Comparison of ENCODE assay signal across 26 cellular contexts in the genomic region with DNA sequence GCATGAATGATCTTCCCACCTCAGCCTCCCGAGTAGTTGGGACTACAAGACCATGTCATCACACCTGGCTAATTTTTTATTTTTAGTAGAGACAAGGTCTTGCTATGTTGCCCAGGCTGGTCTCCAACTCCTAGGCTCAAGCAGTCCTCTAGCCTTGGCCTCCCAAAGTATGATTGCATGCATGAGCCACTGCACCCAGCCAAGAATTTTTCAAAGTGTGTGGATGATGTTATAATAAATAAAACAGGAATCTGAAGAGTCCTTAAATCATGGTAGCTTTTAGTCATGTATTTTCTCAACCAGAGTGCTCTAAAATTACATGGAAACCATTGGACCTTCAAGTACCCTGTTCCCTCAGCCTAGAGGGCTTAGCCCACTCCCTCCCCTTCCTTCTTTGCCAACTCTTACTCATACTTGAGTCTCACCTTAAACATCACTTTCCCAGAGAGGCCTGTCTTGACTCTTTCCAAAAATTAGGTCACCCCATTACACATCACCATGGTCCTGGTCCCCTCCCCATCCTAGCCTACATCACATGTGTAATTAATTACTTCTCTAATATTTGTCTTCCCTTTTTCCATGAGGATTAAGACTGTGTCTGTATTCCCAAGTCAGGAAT. TPM values are rescaled to one million over a fixed set of nuclear protein-coding genes. Genes with fewer than 3 reads are reported as not detected.
"Had no signal": no experiment of that assay in that cellular context is flagged by ENCODE, and none has a peak within 500 bp of the region (broad histone marks: within the 10 kb centered on the region; RNA-seq: fewer than 3 reads in every experiment).

No MANE protein-coding gene starts in this region.

- H3K36me3 ChIP-seq: colonic mucosa, gastroesophageal sphincter, neutrophil, sigmoid colon, stomach, thoracic aorta, transverse colon had no signal

- H3K4me1 ChIP-seq: colonic mucosa, gastroesophageal sphincter, sigmoid colon, stomach, transverse colon had no signal

- H3K9me3 ChIP-seq: colonic mucosa, gastroesophageal sphincter, mucosa of descending colon, neutrophil, sigmoid colon, stomach, thoracic aorta, transverse colon had no signal

- H3K27me3 ChIP-seq: colonic mucosa had no signal

- H3K4me3 ChIP-seq: colonic mucosa, gastroesophageal sphincter, mucosa of descending colon, sigmoid colon, skin epidermis, stomach, thoracic aorta, transverse colon had no signal

- FAIRE-seq: endothelial cell of umbilical vein, keratinocyte, urothelium cell line had no signal

- H3K9me3 Mint-ChIP-seq: endodermal cell; naive thymus-derived CD8-positive, alpha-beta T cell had no signal

- ATAC-seq: gastroesophageal sphincter; left cardiac atrium; left ventricle myocardium superior; mucosa of descending colon; naive thymus-derived CD8-positive, alpha-beta T cell had no signal

- DNase-seq: colonic mucosa; dermis blood vessel endothelial cell; effector CD4-positive, alpha-beta T cell; endodermal cell; glutamatergic neuron; left cardiac atrium; left ventricle myocardium superior; mammary epithelial cell; mucosa of descending colon; naive thymus-derived CD8-positive, alpha-beta T cell; posterior cingulate gyrus; sigmoid colon; stimulated activated CD4-positive, alpha-beta T cell treated with anti-CD3 and anti-CD28 coated beads, Interleukin-12 subunit alpha, Interleukin-12 subunit beta, amount 100 ng/mL, for 4 hours; stimulated activated naive CD4-positive, alpha-beta T cell; stomach; substantia nigra; transverse colon had no signal

- H3K27ac ChIP-seq: colonic mucosa, gastroesophageal sphincter, neutrophil, sigmoid colon, skin epidermis, stomach, thoracic aorta, transverse colon had no signal

- H3K4me3 Mint-ChIP-seq: endodermal cell; naive thymus-derived CD8-positive, alpha-beta T cell had no signal

- H3K4me1 Mint-ChIP-seq: naive thymus-derived CD8-positive, alpha-beta T cell had no signal

- H3K27ac Mint-ChIP-seq: endodermal cell had no signal

- H3K36me3 Mint-ChIP-seq: naive thymus-derived CD8-positive, alpha-beta T cell had no signal

RNA-seq across cellular contexts. Expression of a gene that starts 52.2 kb away (rescaled TPM):
- total RNA-seq: dermis blood vessel endothelial cell, endothelial cell of umbilical vein, fibroblast of lung, osteocyte had no signal
- polyA plus RNA-seq: fibroblast of lung had no signal
